In the genomic region with DNA sequence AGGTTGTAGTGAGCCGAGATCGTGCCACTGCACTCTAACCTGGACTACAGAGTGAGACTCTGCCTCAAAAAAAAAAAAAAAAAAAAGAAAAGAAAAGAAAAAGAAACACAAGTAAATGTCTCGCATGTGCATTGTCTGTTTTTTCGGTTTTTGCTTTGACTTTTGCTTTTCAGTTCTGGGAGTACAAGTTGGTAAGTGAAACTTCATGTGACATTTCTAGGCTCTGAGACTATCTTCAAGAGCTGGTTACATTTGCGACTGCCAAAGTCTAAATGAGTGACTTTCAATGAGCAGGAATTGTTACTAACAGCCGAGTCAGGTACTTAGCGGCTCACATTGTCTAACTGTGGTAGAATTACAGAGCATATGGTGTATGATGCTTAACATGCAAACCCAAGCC, we compare ENCODE assay signal across 16 cellular contexts.
DNase-seq lines count a peak whose midpoint lies in the region; ATAC-seq, FAIRE-seq and TF ChIP-seq lines count a peak whose summit lies in the region.
"Had no signal": no experiment of that assay in that cellular context is flagged by ENCODE, and none has a peak within 500 bp of the region (broad histone marks: within the 10 kb centered on the region; RNA-seq: fewer than 3 reads in every experiment).

No MANE protein-coding gene starts in this region.

- H3K27me3 Mint-ChIP-seq in GM23338 (ENCODE audit: insufficient read depth, low read depth, poor library complexity): peaks cover 6% of the 10 kb centered on the region

- TF ChIP-seq EP300 in stomach (IDR thresholded peaks at IDR 0.05) (no peak), ovary (IDR thresholded peaks at IDR 0.05) (no peak)

- TF ChIP-seq POLR2A in stomach (IDR thresholded peaks at IDR 0.05) (no peak), ovary (IDR thresholded peaks at IDR 0.05) (no peak)

- H3K36me3 Mint-ChIP-seq in GM23338 (ENCODE audit: low read depth): no peaks in the 10 kb centered on the region
- H3K36me3 Mint-ChIP-seq: activated naive CD8-positive, alpha-beta T cell had no signal

- intact Hi-C loops in stomach (cut with DNase I; ENCODE audit: low total_unique reads): no loop called here
- intact Hi-C loops in ovary (cut with DNase I): no loop called here

- ATAC-seq in GM23338 (no peak), HG02678 (IDR thresholded peaks at IDR 0.05; ENCODE audit: unreplicated experiment) (no peak), GM19463 (IDR thresholded peaks at IDR 0.05; ENCODE audit: unreplicated experiment) (no peak)
- ATAC-seq: activated CD4-positive, CD25-positive, alpha-beta regulatory T cell treated with anti-CD3 and anti-CD28 coated beads, Interleukin-2, amount 50 U/mL, for 24 hours; left colon had no signal

- no peak overlapping the region for H3K4me2 ChIP-seq in GM23338

- no peaks in the 10 kb centered on the region for H4K20me1 ChIP-seq in GM23338 (replicated peaks; ENCODE audit: insufficient read depth)

- no peaks in the 10 kb centered on the region for H3K79me2 ChIP-seq in GM23338 (replicated peaks; ENCODE audit: insufficient read depth)

- H3F3A ChIP-seq in GM23338 (replicated peaks; ENCODE audit: low read depth): no peaks in the 10 kb centered on the region

- peaks cover 8% of the 10 kb centered on the region; the same call in 1 of the 2 replicates for H3K4me1 ChIP-seq in GM23338 (ENCODE audit: insufficient read depth)
- peaks cover 0 to 16% (median 10%) of the 10 kb centered on the region in 4 donors for H3K4me1 ChIP-seq in stomach
- peaks cover 11% of the 10 kb centered on the region for H3K4me1 ChIP-seq in ovary (ENCODE audit: insufficient read depth)

- peaks cover 10% of the 10 kb centered on the region for H3K4me1 Mint-ChIP-seq in GM23338

- DNase-seq in GM23338 (ENCODE audit: low spot score) (no peak), bronchial epithelial cell (ENCODE audit: low read depth) (peak; percentile 17), kidney tubule cell (ENCODE audit: low spot score) (peak; percentile 15), stomach (no peak), AG20443 (ENCODE audit: low spot score) (no peak), ovary (no peak)
- DNase-seq: DMS 273 treated with DMSO at 0.1 percent for 48 hours, hippocampal formation, NCI-H2029, T-helper 2 cell had no signal

- H3K27ac Mint-ChIP-seq in GM23338: 0 out of 2 replicates have a peak overlapping the region, but pooled peaks have one; percentile 41
- H3K27ac Mint-ChIP-seq: activated naive CD8-positive, alpha-beta T cell; stimulated activated naive CD8-positive, alpha-beta T cell treated with anti-CD3 and anti-CD28 coated beads, Interleukin-15, Interleukin-2, amounts not matched to agents 100 ng/mL and 50 ng/mL, for 24 hours had no signal

- WGBS in stomach, 5 donors: 89 to 95% (median 91%) methylated on average over 7 of the region's 7 CpGs
- 96 to 97% (median 97%) methylated on average over 7 of the region's 7 CpGs for WGBS in ovary, 3 donors

- H2AFZ ChIP-seq in GM23338: peak overlapping the region; percentile 93; the same call in 1 of the 2 replicates

- H3K9me3 Mint-ChIP-seq in GM23338: no peaks in the 10 kb centered on the region
- H3K9me3 Mint-ChIP-seq: stimulated activated naive CD8-positive, alpha-beta T cell treated with anti-CD3 and anti-CD28 coated beads, Interleukin-15, Interleukin-2, amounts not matched to agents 100 ng/mL and 50 ng/mL, for 24 hours had no signal

- H3K27ac ChIP-seq in GM23338 (ENCODE audit: low read depth): no peak overlapping the region
- peak overlapping the region in 3 of 5 donors; percentile 59 to 77 (median 68) for H3K27ac ChIP-seq in stomach
- no peak overlapping the region for H3K27ac ChIP-seq in ovary

- H3K9me3 ChIP-seq in stomach: no peaks in the 10 kb centered on the region
- H3K9me3 ChIP-seq in ovary: no peaks in the 10 kb centered on the region

- no peak for FAIRE-seq in bronchial epithelial cell (lab: Jason Lieb, UNC)

- TF ChIP-seq CTCF in GM23338 (conservative IDR thresholded peaks at IDR 0.05; ENCODE audit: low read depth in 2 of 2) (no peak), bronchial epithelial cell (IDR thresholded peaks at IDR 0.05; ENCODE audit: insufficient read depth, low read length, severe bottlenecking) (no peak), stomach (IDR thresholded peaks at IDR 0.05) (no peak), ovary (IDR thresholded peaks at IDR 0.05) (no peak)

- H3K4me3 Mint-ChIP-seq in GM23338: no peak overlapping the region
- H3K4me3 Mint-ChIP-seq: activated naive CD8-positive, alpha-beta T cell; stimulated activated naive CD8-positive, alpha-beta T cell treated with anti-CD3 and anti-CD28 coated beads, Interleukin-15, Interleukin-2, amounts not matched to agents 100 ng/mL and 50 ng/mL, for 24 hours had no signal

- no peaks in the 10 kb centered on the region for H3K27me3 ChIP-seq in GM23338 (ENCODE audit: insufficient read depth)
- no peaks in the 10 kb centered on the region for H3K27me3 ChIP-seq in bronchial epithelial cell (ENCODE audit: control insufficient read depth, insufficient read depth, low read length)
- no peaks in the 10 kb centered on the region for H3K27me3 ChIP-seq in stomach
- no peaks in the 10 kb centered on the region for H3K27me3 ChIP-seq in ovary

- H3K9me2 ChIP-seq in GM23338 (ENCODE audit: insufficient read depth): no peaks in the 10 kb centered on the region

- no peak overlapping the region for H3K4me3 ChIP-seq in GM23338
- H3K4me3 ChIP-seq in bronchial epithelial cell (ENCODE audit: low read depth, low read length): no peak overlapping the region
- H3K4me3 ChIP-seq in stomach: no peak overlapping the region
- no peak overlapping the region for H3K4me3 ChIP-seq in ovary

- H3K36me3 ChIP-seq in GM23338 (ENCODE audit: insufficient read depth) (no peaks in the 10 kb centered on the region), bronchial epithelial cell (ENCODE audit: control insufficient read depth, insufficient read depth, low read length) (no peaks in the 10 kb centered on the region), stomach (no peaks in the 10 kb centered on the region), ovary (no peaks in the 10 kb centered on the region)

TF ChIP-seq in GM23338, 12 proteins besides CTCF, POLR2A, EP300 and RAD21 (continues in another document):
- TF ChIP-seq EZH2phosphoT487 (IDR thresholded peaks at IDR 0.05; ENCODE audit: unreplicated experiment) (no peak), NANOG (IDR thresholded peaks at IDR 0.05; ENCODE audit: borderline replicate concordance) (no peak), CREB1 (CRISPR knock-in tag; IDR thresholded peaks at IDR 0.05; ENCODE audit: low read depth) (no peak), REST (IDR thresholded peaks at IDR 0.05; ENCODE audit: unreplicated experiment) (no peak)

Comparison
In these comparisons a context has a peak if more than half of its experiments do, and no peak if none do; other contexts are left out.
1. DNase-seq: peak in bronchial epithelial cell (single experiment) and kidney tubule cell (single experiment); none in GM23338 (single experiment), stomach (single experiment), AG20443 (single experiment) and ovary (0 of 5).
2. H3K27ac ChIP-seq: peak in stomach (3 of 5); none in GM23338 (single experiment) and ovary (0 of 2).